8 cellular contexts compared by ENCODE assay signal in the genomic region with DNA sequence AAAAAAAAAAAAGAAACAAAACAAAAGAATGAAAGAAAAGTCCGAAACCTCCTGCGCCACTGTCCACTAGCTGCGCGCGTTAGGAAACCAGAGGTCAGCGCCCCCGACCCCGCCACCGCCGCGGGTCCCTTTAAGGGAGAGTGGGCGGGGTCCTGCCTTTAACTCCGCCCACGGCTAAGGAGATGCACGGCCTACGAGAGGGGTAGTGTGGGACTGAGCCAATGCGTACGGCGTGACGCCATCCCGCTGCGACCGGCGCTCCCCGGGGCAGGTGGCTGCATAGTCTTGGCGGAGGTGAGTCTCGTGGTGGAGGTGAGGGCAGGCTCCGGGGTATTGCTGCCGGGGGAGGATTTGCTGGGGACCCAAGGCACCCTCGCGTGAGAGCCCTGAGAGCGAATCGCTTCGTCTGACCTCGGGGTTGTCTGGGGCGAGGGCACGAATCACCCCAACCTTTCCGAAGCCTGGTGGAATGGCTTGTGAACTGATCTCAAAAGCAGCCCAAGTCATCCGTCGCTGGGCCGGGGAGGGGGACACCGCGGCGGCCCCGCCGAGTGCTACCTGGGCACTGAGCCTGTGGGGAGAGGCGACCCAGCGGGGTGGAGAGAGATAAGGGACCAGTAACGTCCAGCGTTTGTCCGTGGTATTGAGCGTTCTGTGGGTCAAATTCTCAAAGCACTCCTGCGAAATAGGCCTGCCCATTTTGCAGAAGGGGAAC. TPM values are rescaled to one million over a fixed set of nuclear protein-coding genes. Genes with fewer than 3 reads are reported as not detected.
DNase-seq lines count a peak whose midpoint lies in the region; FAIRE-seq and TF ChIP-seq lines count a peak whose summit lies in the region.

A gene (plus strand): TSS at position 241 of the 715 bp plus-strand sequence. CDS start 1,319 bp downstream, outside the sequence.

- H3F3A ChIP-seq in Loucy (ENCODE audit: low read depth), result no peaks in the 10 kb centered on the region

- H3K36me3 ChIP-seq in Loucy (ENCODE audit: insufficient read depth, low read length), result no peaks in the 10 kb centered on the region; the same call in 1 of the 2 replicates

- peaks cover 4% of the 10 kb centered on the region for H3K4me1 ChIP-seq in Loucy (ENCODE audit: insufficient read depth, low read length, poor library complexity, severe bottlenecking)

- peak within 1 kb of the TSS; percentile 87 for H3K4me2 ChIP-seq in Loucy (ENCODE audit: low read depth, low read length, poor library complexity, severe bottlenecking)

- peaks cover 21% of the 10 kb centered on the region for H3K79me2 ChIP-seq in Loucy (ENCODE audit: insufficient read depth, low read length)

- H3K4me1 Mint-ChIP-seq in nephron, result peaks cover 5% of the 10 kb centered on the region
- peaks cover 25% of the 10 kb centered on the region for H3K4me1 Mint-ChIP-seq in stimulated activated naive CD8-positive, alpha-beta T cell treated with anti-CD3 and anti-CD28 coated beads, Interleukin-15, Interleukin-2, amounts not matched to agents 100 ng/mL and 50 ng/mL, for 24 hours (ENCODE audit: low read depth)

- H3K4me3 ChIP-seq in Loucy (ENCODE audit: low read length, poor library complexity, severe bottlenecking) (peak within 1 kb of the TSS; percentile 100), fibroblast of the aortic adventitia (ENCODE audit: low read depth, low read length) (peak within 1 kb of the TSS; percentile 98)

- TF ChIP-seq CTCF in Loucy (conservative IDR thresholded peaks at IDR 0.05; ENCODE audit: low read length), result no peak
- no peak for TF ChIP-seq CTCF in fibroblast of the aortic adventitia (IDR thresholded peaks at IDR 0.05; ENCODE audit: insufficient read depth, low read length)
- no peak for TF ChIP-seq CTCF in nephron (IDR thresholded peaks at IDR 0.05; ENCODE audit: unreplicated experiment in 3 of 3)

- TF ChIP-seq POLR2A in H54 (IDR thresholded peaks at IDR 0.05; ENCODE audit: low read depth, low read length), result peak; percentile 84

- DNase-seq in ELR (ENCODE audit: low read depth) (peak; percentile 89), H54 (ENCODE audit: insufficient read length, low spot score) (peak; percentile 99), SHP77 (lab: John Stamatoyannopoulos, UW) (peak; percentile 91 to 96), fibroblast of the aortic adventitia (ENCODE audit: low read depth) (peak; percentile 80)
- DNase-seq in activated effector memory CD4-positive, alpha-beta T cell treated with Interleukin-2 at 50 U/mL for 16 hours, result peak; percentile 87

- H3K9me3 Mint-ChIP-seq in nephron, result no peaks in the 10 kb centered on the region
- H3K9me3 Mint-ChIP-seq in stimulated activated naive CD8-positive, alpha-beta T cell treated with anti-CD3 and anti-CD28 coated beads, Interleukin-15, Interleukin-2, amounts not matched to agents 100 ng/mL and 50 ng/mL, for 24 hours, result peaks cover 3% of the 10 kb centered on the region

- H3K4me3 Mint-ChIP-seq in nephron, result peak within 1 kb of the TSS; percentile 93 to 99 (median 97)
- peak within 1 kb of the TSS; percentile 96 for H3K4me3 Mint-ChIP-seq in stimulated activated naive CD8-positive, alpha-beta T cell treated with anti-CD3 and anti-CD28 coated beads, Interleukin-15, Interleukin-2, amounts not matched to agents 100 ng/mL and 50 ng/mL, for 24 hours

- peaks cover 7% of the 10 kb centered on the region for H4K20me1 ChIP-seq in Loucy (ENCODE audit: insufficient read depth, low read length, poor library complexity, severe bottlenecking)

- H3K27ac Mint-ChIP-seq in nephron, result peak within 1 kb of the TSS; percentile 69 to 89 (median 87)
- H3K27ac Mint-ChIP-seq in stimulated activated naive CD8-positive, alpha-beta T cell treated with anti-CD3 and anti-CD28 coated beads, Interleukin-15, Interleukin-2, amounts not matched to agents 100 ng/mL and 50 ng/mL, for 24 hours, result peak within 1 kb of the TSS; percentile 96

- peaks cover 21% of the 10 kb centered on the region for H3K36me3 Mint-ChIP-seq in nephron (ENCODE audit: low read depth)
- peaks cover 32% of the 10 kb centered on the region for H3K36me3 Mint-ChIP-seq in stimulated activated naive CD8-positive, alpha-beta T cell treated with anti-CD3 and anti-CD28 coated beads, Interleukin-15, Interleukin-2, amounts not matched to agents 100 ng/mL and 50 ng/mL, for 24 hours (ENCODE audit: low read depth)

- peak within 1 kb of the TSS; percentile 97 for H2AFZ ChIP-seq in Loucy (ENCODE audit: low read length)

- H3K27me3 ChIP-seq in Loucy (ENCODE audit: insufficient read depth, low read length, poor library complexity, severe bottlenecking), result no peaks in the 10 kb centered on the region

- H3K27me3 Mint-ChIP-seq in nephron (ENCODE audit: low read depth), result no peaks in the 10 kb centered on the region
- H3K27me3 Mint-ChIP-seq in stimulated activated naive CD8-positive, alpha-beta T cell treated with anti-CD3 and anti-CD28 coated beads, Interleukin-15, Interleukin-2, amounts not matched to agents 100 ng/mL and 50 ng/mL, for 24 hours, result no peaks in the 10 kb centered on the region

- H3K9me2 ChIP-seq in Loucy (replicated peaks; ENCODE audit: low read depth, low read length), result no peaks in the 10 kb centered on the region

- H3K9me3 ChIP-seq in Loucy (ENCODE audit: insufficient read depth, low read depth, low read length), result no peaks in the 10 kb centered on the region

- FAIRE-seq in H54 (lab: Jason Lieb, UNC), result peak; percentile 64

- peak within 1 kb of the TSS; percentile 99 for H3K9ac ChIP-seq in Loucy (ENCODE audit: low read depth, low read length, poor library complexity, severe bottlenecking)

RNA-seq across cellular contexts. Expression of the gene that starts here (rescaled TPM):
- total RNA-seq in fibroblast of the aortic adventitia (ENCODE audit: low replicate concordance), result 9.0 and 15.8 TPM in 2 replicates

Comparison
In these comparisons a context has a peak if more than half of its experiments do, and no peak if none do; other contexts are left out.
1. Peak in every context shown above with its lines: DNase-seq and H3K4me3 ChIP-seq.